ENCODE assay signal across 33 cellular contexts in genomic region chr1:187570166-187570565, GRCh38.
"Had no signal": no experiment of that assay in that cellular context is flagged by ENCODE, and none has a peak within 500 bp of the region (broad histone marks: within the 10 kb centered on the region; RNA-seq: fewer than 3 reads in every experiment).

No MANE protein-coding gene starts in this region.

- H3K27me3 ChIP-seq: ascending aorta, cardiac muscle cell had no signal

- H3K27ac ChIP-seq: ascending aorta, cardiac muscle cell, VCaP had no signal

- H3K36me3 Mint-ChIP-seq: activated CD8-positive, alpha-beta memory T cell treated with anti-CD3 and anti-CD28 coated beads, Interleukin-2, amount 10 ng/mL, durations not matched to agents 7 days and 5 days; activated naive CD4-positive, alpha-beta T cell treated with anti-CD3 and anti-CD28 coated beads, Interleukin-2, amount 10 ng/mL, durations not matched to agents 7 days and 5 days; activated naive CD4-positive, alpha-beta T cell treated with anti-CD3 and anti-CD28 coated beads, Interleukin-2, amount 50 U/mL, for 24 hours; activated naive CD8-positive, alpha-beta T cell; activated naive CD8-positive, alpha-beta T cell treated with anti-CD3 and anti-CD28 coated beads, Interleukin-2, amount 10 ng/mL, durations not matched to agents 7 days and 5 days; brain had no signal

- H3K4me3 Mint-ChIP-seq: activated B cell treated with CpG ODN at 0.5 μM for 24 hours; activated CD4-positive, alpha-beta memory T cell treated with anti-CD3 and anti-CD28 coated beads, Interleukin-2, amount 10 ng/mL, durations not matched to agents 7 days and 5 days; activated CD4-positive, alpha-beta T cell treated with anti-CD3 and anti-CD28 coated beads, Interleukin-2, amount 10 ng/mL, durations not matched to agents 24 days and 14 days; activated CD8-positive, alpha-beta memory T cell treated with anti-CD3 and anti-CD28 coated beads, Interleukin-2, amount 10 ng/mL, durations not matched to agents 7 days and 5 days; activated CD8-positive, alpha-beta T cell treated with anti-CD3 and anti-CD28 coated beads, Interleukin-2, amount 10 ng/mL, durations not matched to agents 7 days and 5 days; activated naive CD4-positive, alpha-beta T cell treated with anti-CD3 and anti-CD28 coated beads, Interleukin-2, amount 10 ng/mL, durations not matched to agents 7 days and 5 days; activated naive CD4-positive, alpha-beta T cell treated with anti-CD3 and anti-CD28 coated beads, Interleukin-2, amount 50 U/mL, for 24 hours; activated naive CD8-positive, alpha-beta T cell; activated naive CD8-positive, alpha-beta T cell treated with anti-CD3 and anti-CD28 coated beads, Interleukin-2, amount 10 ng/mL, durations not matched to agents 7 days and 5 days; activated naive CD8-positive, alpha-beta T cell treated with anti-CD3 and anti-CD28 coated beads, Interleukin-2, amount 50 U/mL, for 24 hours; activated T-cell treated with anti-CD3 and anti-CD28 coated beads, Interleukin-2, amount 50 U/mL, for 24 hours; brain; central memory CD8-positive, alpha-beta T cell; T-helper 2 cell treated with Interferon-gamma antibody and Interleukin-4, amounts not matched to agents 5 μg/mL and 100 μg/mL, for 36 hours had no signal

- ATAC-seq: activated CD8-positive, alpha-beta memory T cell treated with anti-CD3 and anti-CD28 coated beads, Interleukin-2, amount 10 ng/mL, durations not matched to agents 7 days and 5 days; activated CD8-positive, alpha-beta T cell treated with anti-CD3 and anti-CD28 coated beads, Interleukin-2, amount 10 ng/mL, durations not matched to agents 7 days and 5 days; activated naive CD8-positive, alpha-beta T cell treated with anti-CD3 and anti-CD28 coated beads, Interleukin-2, amount 50 U/mL, for 24 hours had no signal

- H3K27me3 Mint-ChIP-seq: activated B cell treated with CpG ODN at 0.5 μM for 24 hours; activated CD4-positive, alpha-beta memory T cell treated with anti-CD3 and anti-CD28 coated beads, Interleukin-2, amount 10 ng/mL, durations not matched to agents 7 days and 5 days; activated CD4-positive, alpha-beta T cell treated with anti-CD3 and anti-CD28 coated beads, Interleukin-2, amount 10 ng/mL, durations not matched to agents 24 days and 14 days; activated CD8-positive, alpha-beta memory T cell treated with anti-CD3 and anti-CD28 coated beads, Interleukin-2, amount 10 ng/mL, durations not matched to agents 7 days and 5 days; activated naive CD4-positive, alpha-beta T cell treated with anti-CD3 and anti-CD28 coated beads, Interleukin-2, amount 10 ng/mL, durations not matched to agents 7 days and 5 days; activated naive CD4-positive, alpha-beta T cell treated with anti-CD3 and anti-CD28 coated beads, Interleukin-2, amount 50 U/mL, for 24 hours; activated naive CD8-positive, alpha-beta T cell; activated naive CD8-positive, alpha-beta T cell treated with anti-CD3 and anti-CD28 coated beads, Interleukin-2, amount 10 ng/mL, durations not matched to agents 7 days and 5 days; activated naive CD8-positive, alpha-beta T cell treated with anti-CD3 and anti-CD28 coated beads, Interleukin-2, amount 50 U/mL, for 24 hours; activated T-cell treated with anti-CD3 and anti-CD28 coated beads, Interleukin-2, amount 50 U/mL, for 24 hours; central memory CD8-positive, alpha-beta T cell had no signal

- H3K27ac Mint-ChIP-seq: activated B cell treated with CpG ODN at 0.5 μM for 24 hours; activated CD4-positive, alpha-beta memory T cell treated with anti-CD3 and anti-CD28 coated beads, Interleukin-2, amount 10 ng/mL, durations not matched to agents 7 days and 5 days; activated CD4-positive, alpha-beta T cell treated with anti-CD3 and anti-CD28 coated beads, Interleukin-2, amount 10 ng/mL, durations not matched to agents 24 days and 14 days; activated CD8-positive, alpha-beta memory T cell treated with anti-CD3 and anti-CD28 coated beads, Interleukin-2, amount 10 ng/mL, durations not matched to agents 7 days and 5 days; activated CD8-positive, alpha-beta T cell treated with anti-CD3 and anti-CD28 coated beads, Interleukin-2, amount 10 ng/mL, durations not matched to agents 7 days and 5 days; activated naive CD4-positive, alpha-beta T cell treated with anti-CD3 and anti-CD28 coated beads, Interleukin-2, amount 10 ng/mL, durations not matched to agents 7 days and 5 days; activated naive CD4-positive, alpha-beta T cell treated with anti-CD3 and anti-CD28 coated beads, Interleukin-2, amount 50 U/mL, for 24 hours; activated naive CD8-positive, alpha-beta T cell; activated naive CD8-positive, alpha-beta T cell treated with anti-CD3 and anti-CD28 coated beads, Interleukin-2, amount 10 ng/mL, durations not matched to agents 7 days and 5 days; activated naive CD8-positive, alpha-beta T cell treated with anti-CD3 and anti-CD28 coated beads, Interleukin-2, amount 50 U/mL, for 24 hours; activated T-cell treated with anti-CD3 and anti-CD28 coated beads, Interleukin-2, amount 50 U/mL, for 24 hours; activated T-helper 2 cell treated with anti-CD3 and anti-CD28 coated beads, Interferon-gamma antibody, Interleukin-2, Interleukin-4, amounts not matched to agents 10 μg/mL and 5 μg/mL and 100 μg/mL, durations not matched to agents 14 hours and 24 hours and 36 hours; brain; T-helper 2 cell treated with Interferon-gamma antibody and Interleukin-4, amounts not matched to agents 5 μg/mL and 100 μg/mL, for 36 hours had no signal

- H3K4me1 Mint-ChIP-seq: activated B cell treated with CpG ODN at 0.5 μM for 24 hours; activated CD4-positive, alpha-beta memory T cell treated with anti-CD3 and anti-CD28 coated beads, Interleukin-2, amount 10 ng/mL, durations not matched to agents 7 days and 5 days; activated CD4-positive, alpha-beta T cell treated with anti-CD3 and anti-CD28 coated beads, Interleukin-2, amount 10 ng/mL, durations not matched to agents 24 days and 14 days; activated CD8-positive, alpha-beta memory T cell treated with anti-CD3 and anti-CD28 coated beads, Interleukin-2, amount 10 ng/mL, durations not matched to agents 7 days and 5 days; activated naive CD4-positive, alpha-beta T cell treated with anti-CD3 and anti-CD28 coated beads, Interleukin-2, amount 10 ng/mL, durations not matched to agents 7 days and 5 days; activated naive CD4-positive, alpha-beta T cell treated with anti-CD3 and anti-CD28 coated beads, Interleukin-2, amount 50 U/mL, for 24 hours; activated naive CD8-positive, alpha-beta T cell treated with anti-CD3 and anti-CD28 coated beads, Interleukin-2, amount 10 ng/mL, durations not matched to agents 7 days and 5 days; activated naive CD8-positive, alpha-beta T cell treated with anti-CD3 and anti-CD28 coated beads, Interleukin-2, amount 50 U/mL, for 24 hours; brain; central memory CD8-positive, alpha-beta T cell had no signal

- H3K4me1 ChIP-seq: ascending aorta had no signal

- H3K9me3 Mint-ChIP-seq: activated CD4-positive, alpha-beta memory T cell treated with anti-CD3 and anti-CD28 coated beads, Interleukin-2, amount 10 ng/mL, durations not matched to agents 7 days and 5 days; activated CD4-positive, alpha-beta T cell treated with anti-CD3 and anti-CD28 coated beads, Interleukin-2, amount 10 ng/mL, durations not matched to agents 24 days and 14 days; activated naive CD8-positive, alpha-beta T cell treated with anti-CD3 and anti-CD28 coated beads, Interleukin-2, amount 50 U/mL, for 24 hours; brain; T-helper 2 cell treated with Interferon-gamma antibody and Interleukin-4, amounts not matched to agents 5 μg/mL and 100 μg/mL, for 36 hours had no signal

- H3K9me3 ChIP-seq: ascending aorta had no signal

- H3K4me3 ChIP-seq: ascending aorta, cardiac muscle cell had no signal

- H3K36me3 ChIP-seq: ascending aorta, cardiac muscle cell had no signal

- DNase-seq: activated B cell treated with CpG ODN at 0.5 μM for 24 hours; activated CD4-positive, alpha-beta memory T cell treated with anti-CD3 and anti-CD28 coated beads, Interleukin-2, amount 10 ng/mL, durations not matched to agents 7 days and 5 days; activated CD4-positive, alpha-beta T cell treated with anti-CD3 and anti-CD28 coated beads for 4 hours; activated CD4-positive, alpha-beta T cell treated with anti-CD3 and anti-CD28 coated beads, Interleukin-2, amount 10 ng/mL, durations not matched to agents 24 days and 14 days; activated CD4-positive, alpha-beta T cell treated with anti-CD3 and anti-CD28 coated beads, Interleukin-2, amount 50 U/mL, for 48 hours; activated CD4-positive, CD25-positive, alpha-beta regulatory T cell treated with anti-CD3 and anti-CD28 coated beads, Interleukin-2, amount 50 U/mL, for 72 hours; activated CD8-positive, alpha-beta memory T cell treated with anti-CD3 and anti-CD28 coated beads for 24 hours; activated CD8-positive, alpha-beta memory T cell treated with anti-CD3 and anti-CD28 coated beads, Interleukin-2, amount 10 ng/mL, durations not matched to agents 7 days and 5 days; activated CD8-positive, alpha-beta memory T cell treated with anti-CD3 and anti-CD28 coated beads, Interleukin-2, amount 50 U/mL, for 48 hours; activated CD8-positive, alpha-beta T cell treated with anti-CD3 and anti-CD28 coated beads, Interleukin-2, amount 10 ng/mL, durations not matched to agents 7 days and 5 days; activated effector memory CD4-positive, alpha-beta T cell treated with Interleukin-2 at 50 U/mL for 16 hours; activated gamma-delta T cell; activated naive CD4-positive, alpha-beta T cell treated with anti-CD3 and anti-CD28 coated beads, Interleukin-2, amount 10 ng/mL, durations not matched to agents 7 days and 5 days; activated naive CD4-positive, alpha-beta T cell treated with Interleukin-2 at 50 U/mL for 16 hours; activated naive CD8-positive, alpha-beta T cell treated with anti-CD3 and anti-CD28 coated beads, Interleukin-2, amount 10 ng/mL, durations not matched to agents 7 days and 5 days; activated naive CD8-positive, alpha-beta T cell treated with anti-CD3 and anti-CD28 coated beads, Interleukin-2, amount 50 U/mL, for 24 hours; activated T-cell treated with anti-CD3 and anti-CD28 coated beads, Interleukin-2, amount 50 U/mL, for 24 hours; activated T-cell treated with anti-CD3 and anti-CD28 coated beads, Interleukin-2, amount 50 U/mL, for 48 hours; amygdala; anterior cingulate cortex; caudate nucleus; cerebellar nuclear complex; T-helper 2 cell; T-helper 9 cell had no signal
